In the genomic region with DNA sequence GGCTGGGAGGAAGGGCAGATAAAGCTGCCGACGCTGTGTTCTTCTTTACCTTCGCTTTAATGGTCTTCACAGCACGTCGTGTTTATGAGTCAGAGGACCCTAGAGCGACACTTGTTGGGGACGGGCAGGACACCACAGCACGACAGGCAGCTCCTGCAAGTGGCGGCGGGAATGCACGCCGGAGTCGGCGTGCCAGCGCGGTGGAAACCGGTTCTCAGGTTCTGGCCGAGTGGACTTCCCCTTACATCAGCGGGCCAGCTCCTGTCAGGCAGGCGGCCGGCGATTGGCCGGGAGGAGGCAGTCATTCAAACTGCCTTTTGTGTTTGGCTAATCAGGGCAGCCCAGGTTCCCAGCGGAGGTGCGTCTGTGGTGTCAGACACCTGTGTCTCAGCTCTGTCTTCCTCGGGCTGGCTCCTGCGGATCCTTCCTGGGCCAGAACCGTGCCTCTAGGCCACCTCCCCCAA, we compare ENCODE assay signal across 8 cellular contexts.
DNase-seq lines count a peak whose midpoint lies in the region; TF ChIP-seq lines count a peak whose summit lies in the region.

No MANE protein-coding gene starts in this region.

- no peak overlapping the region for H3K27ac Mint-ChIP-seq in CD8-positive, alpha-beta memory T cell

- H3K36me3 ChIP-seq in CD8-positive, alpha-beta memory T cell (ENCODE audit: insufficient read depth, low read length): no peaks in the 10 kb centered on the region
- peaks cover 5 to 24% of the 10 kb centered on the region in 2 donors for H3K36me3 ChIP-seq in neuronal stem cell (replicated peaks in 1 of 2; ENCODE audit: control insufficient read depth in 2 of 2, insufficient read depth in 2 of 2, low read length in 2 of 2)

- no peak overlapping the region for H2BK12ac ChIP-seq in neuronal stem cell (ENCODE audit: low read length)

- H3K36me3 Mint-ChIP-seq in CD8-positive, alpha-beta memory T cell: no peaks in the 10 kb centered on the region

- H3K4me3 Mint-ChIP-seq in CD8-positive, alpha-beta memory T cell: peak overlapping the region in 6 of 7 donors; percentile 6 to 68 (median 36)

- H3K9ac ChIP-seq in neuronal stem cell (ENCODE audit: low read depth, low read length, poor library complexity): no peak overlapping the region

- peak overlapping the region; percentile 45 for H3K18ac ChIP-seq in neuronal stem cell (ENCODE audit: low read length)

- peak in 2 of 5 donors; percentile 1 to 4 for DNase-seq in CD8-positive, alpha-beta memory T cell
- DNase-seq in GM20000 (ENCODE audit: low spot score) (peak; percentile 70), NCI-H1092 (lab: John Stamatoyannopoulos, UW) (peak; percentile 73), cardiac septum (ENCODE audit: low spot score) (peak; percentile 88), neuronal stem cell (ENCODE audit: low spot score) (peak; percentile 52), NCI-H2107 treated with DMSO at 0.1 percent for 48 hours (lab: John Stamatoyannopoulos, UW; ENCODE audit: unreplicated experiment) (no peak), RKO (ENCODE audit: low spot score) (no peak)
- peak; percentile 1 for DNase-seq in activated gamma-delta T cell treated with anti-CD3 and anti-CD28 coated beads, Interleukin-2, amount 50 U/mL, for 16 hours (ENCODE audit: low read depth)

- H2BK15ac ChIP-seq in neuronal stem cell (ENCODE audit: low read length): no peak overlapping the region

- H3K23ac ChIP-seq in neuronal stem cell (ENCODE audit: low read depth, low read length, poor library complexity): no peak overlapping the region

- H2AK5ac ChIP-seq in neuronal stem cell (ENCODE audit: low read depth, low read length): no peak overlapping the region

- no peaks in the 10 kb centered on the region for H3K79me1 ChIP-seq in neuronal stem cell (ENCODE audit: low read depth, low read length)

- POLR2A ChIA-PET in CD8-positive, alpha-beta memory T cell (lab: Charles Lee): no interaction called here

- H3K27me3 ChIP-seq in CD8-positive, alpha-beta memory T cell (ENCODE audit: insufficient read depth, low read length, poor library complexity, severe bottlenecking): peaks cover 16% of the 10 kb centered on the region
- H3K27me3 ChIP-seq in neuronal stem cell (ENCODE audit: control insufficient read depth in 3 of 3, insufficient read depth in 3 of 3, low read depth in 1 of 3, low read length in 3 of 3): no peaks in the 10 kb centered on the region

- no peak overlapping the region for H2BK120ac ChIP-seq in neuronal stem cell (ENCODE audit: low read depth, low read length)

- H3K27ac ChIP-seq in CD8-positive, alpha-beta memory T cell (ENCODE audit: low read depth, low read length): no peak overlapping the region
- H3K27ac ChIP-seq in neuronal stem cell (replicated peaks; ENCODE audit: low read length): peak overlapping the region; percentile 23

- H3K4me1 ChIP-seq in CD8-positive, alpha-beta memory T cell (ENCODE audit: insufficient read depth, low read length): no peaks in the 10 kb centered on the region
- H3K4me1 ChIP-seq in neuronal stem cell (ENCODE audit: control insufficient read depth in 2 of 2, insufficient read depth in 1 of 2, low read depth in 1 of 2, low read length in 2 of 2): peaks cover 23 to 47% of the 10 kb centered on the region in 2 donors

- H4K8ac ChIP-seq in neuronal stem cell (ENCODE audit: low read depth, low read length): no peak overlapping the region

- no peak overlapping the region for H2BK5ac ChIP-seq in neuronal stem cell (ENCODE audit: low read length)

- H3K4me3 ChIP-seq in CD8-positive, alpha-beta memory T cell (ENCODE audit: low read length): no peak overlapping the region
- peak overlapping the region; percentile 17 to 32 for H3K4me3 ChIP-seq in neuronal stem cell (ENCODE audit: low read length in 2 of 2)

- no peaks in the 10 kb centered on the region for H3K9me3 ChIP-seq in CD8-positive, alpha-beta memory T cell (ENCODE audit: low read length)
- no peaks in the 10 kb centered on the region for H3K9me3 ChIP-seq in neuronal stem cell (replicated peaks in 1 of 2; ENCODE audit: control insufficient read depth in 2 of 2, insufficient read depth in 1 of 2, low read depth in 1 of 2, low read length in 2 of 2)

- WGBS in neuronal stem cell (ENCODE audit: extremely low coverage in 2 of 2, insufficient read length in 2 of 2, insufficient replicate concordance in 1 of 2), 2 donors: no CpG with 5 or more reads among the region's 28 CpGs

- H3K27me3 Mint-ChIP-seq in CD8-positive, alpha-beta memory T cell: peaks cover 26 to 76% of the 10 kb centered on the region in 2 donors

- peaks cover 0 to 4% (median 0%) of the 10 kb centered on the region in 5 donors for H3K9me3 Mint-ChIP-seq in CD8-positive, alpha-beta memory T cell

- CTCF ChIA-PET in CD8-positive, alpha-beta memory T cell (lab: Charles Lee): no interaction called here

- no peak for TF ChIP-seq CTCF in GM20000 (IDR thresholded peaks at IDR 0.05; ENCODE audit: extremely low read depth, missing control alignments)

- peak overlapping the region; percentile 30 for H2AFZ ChIP-seq in neuronal stem cell (ENCODE audit: low read length)

- H3K4me1 Mint-ChIP-seq in CD8-positive, alpha-beta memory T cell: peaks cover 5 to 12% (median 6%) of the 10 kb centered on the region in 3 donors

- no peak overlapping the region for H3K4ac ChIP-seq in neuronal stem cell (ENCODE audit: low read length)

- peak overlapping the region; percentile 54 for H3K4me2 ChIP-seq in neuronal stem cell (ENCODE audit: insufficient read depth, low read length, poor library complexity, severe bottlenecking)

- no peak overlapping the region for H3K14ac ChIP-seq in neuronal stem cell (ENCODE audit: low read length)

- intact Hi-C loops in cardiac septum (cut with DNase I): loop anchor here (5.0 to 10.0 kb wide), 3 partner anchors 61 to 359 kb away; a partner anchor contains a TSS

- no peak overlapping the region for H4K91ac ChIP-seq in neuronal stem cell (ENCODE audit: low read depth, low read length, poor library complexity)

Comparison
In these comparisons a context has a peak if more than half of its experiments do, and no peak if none do; other contexts are left out.
1. DNase-seq: peak in GM20000 (single experiment), NCI-H1092 (single experiment), activated gamma-delta T cell treated with anti-CD3 and anti-CD28 coated beads, Interleukin-2, amount 50 U/mL, for 16 hours (single experiment), cardiac septum (single experiment) and neuronal stem cell (single experiment); none in NCI-H2107 treated with DMSO at 0.1 percent for 48 hours (single experiment) and RKO (single experiment).